In genomic region chr19:47778954-47779351, GRCh38 we compare ENCODE assay signal across 8 cellular contexts. TPM values are rescaled to one million over a fixed set of nuclear protein-coding genes. Genes with fewer than 3 reads are reported as not detected.
DNase-seq lines count a peak whose midpoint lies in the region; ATAC-seq and TF ChIP-seq lines count a peak whose summit lies in the region.

No MANE protein-coding gene starts in this region.

- ATAC-seq in foreskin keratinocyte, result no peak
- ATAC-seq in omental fat pad (ENCODE audit: low FRiP score), result peak; percentile 9
- no peak for ATAC-seq in GM19452 (IDR thresholded peaks at IDR 0.05; ENCODE audit: unreplicated experiment)
- ATAC-seq in GM21529 (IDR thresholded peaks at IDR 0.05; ENCODE audit: unreplicated experiment), result no peak

- no peaks in the 10 kb centered on the region for H3K4me1 ChIP-seq in foreskin keratinocyte

- TF ChIP-seq CTCF in foreskin keratinocyte (conservative IDR thresholded peaks at IDR 0.05), result no peak
- TF ChIP-seq CTCF in omental fat pad (IDR thresholded peaks at IDR 0.05), result no peak

- H3K36me3 Mint-ChIP-seq in activated T-cell treated with anti-CD3 and anti-CD28 coated beads, Interleukin-2, amount 50 U/mL, for 24 hours (ENCODE audit: low read depth), result peaks cover 54% of the 10 kb centered on the region

- H3K27me3 ChIP-seq in foreskin keratinocyte, result no peaks in the 10 kb centered on the region

- peak overlapping the region; percentile 100 for H3K27ac ChIP-seq in foreskin keratinocyte

- peak overlapping the region; percentile 94 for H3K27ac Mint-ChIP-seq in activated T-cell treated with anti-CD3 and anti-CD28 coated beads, Interleukin-2, amount 50 U/mL, for 24 hours

- DNase-seq in activated naive CD4-positive, alpha-beta T cell treated with Interleukin-2 at 50 U/mL for 16 hours, result peak; percentile 26
- DNase-seq in activated naive CD4-positive, alpha-beta T cell (lab: John Stamatoyannopoulos, UW), result no peak
- DNase-seq in activated T-cell treated with anti-CD3 and anti-CD28 coated beads, Interleukin-2, amount 50 U/mL, for 24 hours, result peak; percentile 56
- DNase-seq in foreskin keratinocyte (no peak), omental fat pad (ENCODE audit: low spot score) (no peak), COLO829 (ENCODE audit: low spot score) (no peak)

- no peaks in the 10 kb centered on the region for H3K27me3 Mint-ChIP-seq in activated T-cell treated with anti-CD3 and anti-CD28 coated beads, Interleukin-2, amount 50 U/mL, for 24 hours

- H3K9me3 Mint-ChIP-seq in activated T-cell treated with anti-CD3 and anti-CD28 coated beads, Interleukin-2, amount 50 U/mL, for 24 hours, result no peaks in the 10 kb centered on the region

- peak overlapping the region; percentile 97 for H3K4me3 Mint-ChIP-seq in activated T-cell treated with anti-CD3 and anti-CD28 coated beads, Interleukin-2, amount 50 U/mL, for 24 hours

- peaks cover 30% of the 10 kb centered on the region for H3K4me1 Mint-ChIP-seq in activated T-cell treated with anti-CD3 and anti-CD28 coated beads, Interleukin-2, amount 50 U/mL, for 24 hours (ENCODE audit: low read depth)

RNA-seq across cellular contexts. Expression of gene SELENOW, which starts 0.5 kb away (rescaled TPM):
- 412 and 470 TPM in 2 replicates for total RNA-seq in foreskin keratinocyte
- polyA plus RNA-seq in foreskin keratinocyte, result 523 and 582 TPM in 2 replicates
- 100 to 1,000 TPM; 198 to 420 (median 334) TPM for total RNA-seq in omental fat pad

RNA-seq across cellular contexts. Expression of gene TPRX1, which starts 25.4 kb away (rescaled TPM):
- total RNA-seq in foreskin keratinocyte (not detected in 2 replicates), omental fat pad (not detected)
- not detected in 2 replicates for polyA plus RNA-seq in foreskin keratinocyte

RNA-seq across cellular contexts. Expression of gene NOP53, which starts 33.6 kb away (rescaled TPM):
- total RNA-seq in foreskin keratinocyte (73.1 and 76.9 TPM in 2 replicates), omental fat pad (100 to 1,000 TPM; 212 to 267 (median 232) TPM)
- polyA plus RNA-seq in foreskin keratinocyte, result 128 and 142 TPM in 2 replicates

RNA-seq across cellular contexts. Expression of gene CRX, which starts 42.8 kb away (rescaled TPM):
- not detected in 2 replicates for total RNA-seq in foreskin keratinocyte
- polyA plus RNA-seq in foreskin keratinocyte, result not detected in 2 replicates
- not detected for total RNA-seq in omental fat pad

Comparison
In these comparisons a context has a peak if more than half of its experiments do, and no peak if none do; other contexts are left out.
1. DNase-seq: peak in activated naive CD4-positive, alpha-beta T cell treated with Interleukin-2 at 50 U/mL for 16 hours (single experiment) and activated T-cell treated with anti-CD3 and anti-CD28 coated beads, Interleukin-2, amount 50 U/mL, for 24 hours (single experiment); none in activated naive CD4-positive, alpha-beta T cell (0 of 4), foreskin keratinocyte (0 of 2), omental fat pad (single experiment) and COLO829 (single experiment).